15 cellular contexts compared by ENCODE assay signal in the genomic region with DNA sequence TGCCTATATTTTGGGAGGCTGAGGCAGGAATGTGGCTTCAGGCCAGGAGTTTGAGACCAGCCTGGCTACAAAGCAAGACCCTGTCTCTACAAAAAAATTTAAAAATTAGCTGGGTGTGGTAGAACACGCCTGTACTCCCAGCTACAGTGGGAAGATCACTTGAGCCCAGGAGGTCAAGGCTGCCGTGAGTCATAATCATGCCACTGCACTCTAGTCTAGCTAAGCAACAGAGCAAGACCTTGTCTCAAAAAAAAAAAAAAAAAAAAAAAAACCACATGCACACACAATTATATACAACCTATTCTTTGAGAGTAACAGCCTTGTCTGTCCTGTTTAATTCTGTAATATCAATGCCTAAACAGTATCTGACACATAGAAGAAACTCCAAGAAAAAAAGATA. TPM values are rescaled to one million over a fixed set of nuclear protein-coding genes. Genes with fewer than 3 reads are reported as not detected.
DNase-seq lines count a peak whose midpoint lies in the region; ATAC-seq and TF ChIP-seq lines count a peak whose summit lies in the region.
"Had no signal": no experiment of that assay in that cellular context is flagged by ENCODE, and none has a peak within 500 bp of the region (broad histone marks: within the 10 kb centered on the region; RNA-seq: fewer than 3 reads in every experiment).

No MANE protein-coding gene starts in this region.

- H3K4me1 Mint-ChIP-seq in WTC11, result no peaks in the 10 kb centered on the region
- H3K4me1 Mint-ChIP-seq: activated B cell treated with CpG ODN at 0.5 μM for 24 hours had no signal

- no peak overlapping the region for H3K4me3 Mint-ChIP-seq in WTC11
- H3K4me3 Mint-ChIP-seq: activated B cell treated with CpG ODN at 0.5 μM for 24 hours had no signal

- no peaks in the 10 kb centered on the region for H3K27me3 Mint-ChIP-seq in WTC11 (ENCODE audit: low read depth)
- H3K27me3 Mint-ChIP-seq: activated B cell treated with CpG ODN at 0.5 μM for 24 hours had no signal

- H3K9me3 Mint-ChIP-seq in WTC11, result no peaks in the 10 kb centered on the region
- H3K9me3 Mint-ChIP-seq: activated B cell treated with CpG ODN at 0.5 μM for 24 hours; activated naive CD4-positive, alpha-beta T cell treated with anti-CD3 and anti-CD28 coated beads, Interleukin-2, amount 50 U/mL, for 72 hours had no signal

- in situ Hi-C loops in astrocyte of the spinal cord (cut with HindIII; ENCODE audit: low sequenced_read_pairs), result no loop called here

- DNase-seq in A172 (ENCODE audit: low spot score) (peak; percentile 74), HS-27A (ENCODE audit: low read depth) (peak; percentile 12), astrocyte of the spinal cord (ENCODE audit: low read depth, low spot score) (peak; percentile 32), glomerular visceral epithelial cell (ENCODE audit: extremely low spot score) (peak; percentile 79), coronary artery (ENCODE audit: low spot score) (no peak), WTC11 (ENCODE audit: low spot score) (no peak), DMS 273 treated with DMSO at 0.1 percent for 48 hours (lab: John Stamatoyannopoulos, UW) (no peak)
- DNase-seq: activated B cell treated with CpG ODN at 0.5 μM for 24 hours; activated CD8-positive, alpha-beta memory T cell treated with anti-CD3 and anti-CD28 coated beads, Interleukin-2, amount 50 U/mL, for 4 hours; NCI-H1092 had no signal

- H3K27ac ChIP-seq in coronary artery, result no peak overlapping the region
- H3K27ac ChIP-seq: parathyroid adenoma had no signal

- H3K4me3 ChIP-seq in astrocyte of the spinal cord (ENCODE audit: low read depth, low read length) (no peak overlapping the region), coronary artery (no peak overlapping the region)

- no peak for ATAC-seq in WTC11
- no peak for ATAC-seq in HG03139 (IDR thresholded peaks at IDR 0.05; ENCODE audit: unreplicated experiment)
- ATAC-seq: activated naive CD4-positive, alpha-beta T cell treated with anti-CD3 and anti-CD28 coated beads, Interleukin-2, amount 50 U/mL, for 72 hours had no signal

- H3K27ac Mint-ChIP-seq in WTC11, result no peak overlapping the region
- H3K27ac Mint-ChIP-seq: activated B cell treated with CpG ODN at 0.5 μM for 24 hours; activated naive CD4-positive, alpha-beta T cell treated with anti-CD3 and anti-CD28 coated beads, Interleukin-2, amount 50 U/mL, for 72 hours had no signal

- POLR2A ChIA-PET in WTC11 (lab: Charles Lee), result no interaction called here

- TF ChIP-seq CTCF in astrocyte of the spinal cord (IDR thresholded peaks at IDR 0.05; ENCODE audit: low read depth, low read length) (no peak), coronary artery (IDR thresholded peaks at IDR 0.05) (no peak), WTC11 (IDR thresholded peaks at IDR 0.05) (no peak)

- H3K36me3 Mint-ChIP-seq in WTC11, result peaks cover 60% of the 10 kb centered on the region
- H3K36me3 Mint-ChIP-seq: activated naive CD4-positive, alpha-beta T cell treated with anti-CD3 and anti-CD28 coated beads, Interleukin-2, amount 50 U/mL, for 72 hours had no signal

- CTCF ChIA-PET in WTC11 (lab: Charles Lee), result interaction anchor here (0.6 to 3.5 kb wide), 3 partner anchors 86 to 377 kb away, joined by 3 to 19 read pairs (median 6); no protein-coding TSS in a partner anchor

TF ChIP-seq in WTC11, 78 proteins besides CTCF, POLR2A, EP300 and RAD21:
- TF ChIP-seq ZNF396 (CRISPR knock-in tag; IDR thresholded peaks at IDR 0.05; ENCODE audit: borderline replicate concordance) (no peak), NFATC4 (CRISPR knock-in tag; IDR thresholded peaks at IDR 0.05) (no peak), ZNF219 (CRISPR knock-in tag; IDR thresholded peaks at IDR 0.05; ENCODE audit: borderline replicate concordance) (no peak), ATF1 (CRISPR knock-in tag; IDR thresholded peaks at IDR 0.05) (no peak), TEAD1 (CRISPR knock-in tag; IDR thresholded peaks at IDR 0.05) (no peak), ZNF138 (CRISPR knock-in tag; conservative IDR thresholded peaks at IDR 0.05) (no peak), FOXP1 (CRISPR knock-in tag; IDR thresholded peaks at IDR 0.05; ENCODE audit: borderline replicate concordance) (no peak)
- TF ChIP-seq, protein P1, sequence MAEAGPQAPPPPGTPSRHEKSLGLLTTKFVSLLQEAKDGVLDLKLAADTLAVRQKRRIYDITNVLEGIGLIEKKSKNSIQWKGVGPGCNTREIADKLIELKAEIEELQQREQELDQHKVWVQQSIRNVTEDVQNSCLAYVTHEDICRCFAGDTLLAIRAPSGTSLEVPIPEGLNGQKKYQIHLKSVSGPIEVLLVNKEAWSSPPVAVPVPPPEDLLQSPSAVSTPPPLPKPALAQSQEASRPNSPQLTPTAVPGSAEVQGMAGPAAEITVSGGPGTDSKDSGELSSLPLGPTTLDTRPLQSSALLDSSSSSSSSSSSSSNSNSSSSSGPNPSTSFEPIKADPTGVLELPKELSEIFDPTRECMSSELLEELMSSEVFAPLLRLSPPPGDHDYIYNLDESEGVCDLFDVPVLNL (CRISPR knock-in tag; IDR thresholded peaks at IDR 0.05; ENCODE audit: borderline replicate concordance, low read depth), result no peak
- TF ChIP-seq, protein P2, sequence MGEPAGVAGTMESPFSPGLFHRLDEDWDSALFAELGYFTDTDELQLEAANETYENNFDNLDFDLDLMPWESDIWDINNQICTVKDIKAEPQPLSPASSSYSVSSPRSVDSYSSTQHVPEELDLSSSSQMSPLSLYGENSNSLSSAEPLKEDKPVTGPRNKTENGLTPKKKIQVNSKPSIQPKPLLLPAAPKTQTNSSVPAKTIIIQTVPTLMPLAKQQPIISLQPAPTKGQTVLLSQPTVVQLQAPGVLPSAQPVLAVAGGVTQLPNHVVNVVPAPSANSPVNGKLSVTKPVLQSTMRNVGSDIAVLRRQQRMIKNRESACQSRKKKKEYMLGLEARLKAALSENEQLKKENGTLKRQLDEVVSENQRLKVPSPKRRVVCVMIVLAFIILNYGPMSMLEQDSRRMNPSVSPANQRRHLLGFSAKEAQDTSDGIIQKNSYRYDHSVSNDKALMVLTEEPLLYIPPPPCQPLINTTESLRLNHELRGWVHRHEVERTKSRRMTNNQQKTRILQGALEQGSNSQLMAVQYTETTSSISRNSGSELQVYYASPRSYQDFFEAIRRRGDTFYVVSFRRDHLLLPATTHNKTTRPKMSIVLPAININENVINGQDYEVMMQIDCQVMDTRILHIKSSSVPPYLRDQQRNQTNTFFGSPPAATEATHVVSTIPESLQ (CRISPR knock-in tag; IDR thresholded peaks at IDR 0.05), result no peak
- TF ChIP-seq, protein P3, sequence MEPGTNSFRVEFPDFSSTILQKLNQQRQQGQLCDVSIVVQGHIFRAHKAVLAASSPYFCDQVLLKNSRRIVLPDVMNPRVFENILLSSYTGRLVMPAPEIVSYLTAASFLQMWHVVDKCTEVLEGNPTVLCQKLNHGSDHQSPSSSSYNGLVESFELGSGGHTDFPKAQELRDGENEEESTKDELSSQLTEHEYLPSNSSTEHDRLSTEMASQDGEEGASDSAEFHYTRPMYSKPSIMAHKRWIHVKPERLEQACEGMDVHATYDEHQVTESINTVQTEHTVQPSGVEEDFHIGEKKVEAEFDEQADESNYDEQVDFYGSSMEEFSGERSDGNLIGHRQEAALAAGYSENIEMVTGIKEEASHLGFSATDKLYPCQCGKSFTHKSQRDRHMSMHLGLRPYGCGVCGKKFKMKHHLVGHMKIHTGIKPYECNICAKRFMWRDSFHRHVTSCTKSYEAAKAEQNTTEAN (CRISPR knock-in tag; IDR thresholded peaks at IDR 0.05), result no peak
- TF ChIP-seq, protein P4, sequence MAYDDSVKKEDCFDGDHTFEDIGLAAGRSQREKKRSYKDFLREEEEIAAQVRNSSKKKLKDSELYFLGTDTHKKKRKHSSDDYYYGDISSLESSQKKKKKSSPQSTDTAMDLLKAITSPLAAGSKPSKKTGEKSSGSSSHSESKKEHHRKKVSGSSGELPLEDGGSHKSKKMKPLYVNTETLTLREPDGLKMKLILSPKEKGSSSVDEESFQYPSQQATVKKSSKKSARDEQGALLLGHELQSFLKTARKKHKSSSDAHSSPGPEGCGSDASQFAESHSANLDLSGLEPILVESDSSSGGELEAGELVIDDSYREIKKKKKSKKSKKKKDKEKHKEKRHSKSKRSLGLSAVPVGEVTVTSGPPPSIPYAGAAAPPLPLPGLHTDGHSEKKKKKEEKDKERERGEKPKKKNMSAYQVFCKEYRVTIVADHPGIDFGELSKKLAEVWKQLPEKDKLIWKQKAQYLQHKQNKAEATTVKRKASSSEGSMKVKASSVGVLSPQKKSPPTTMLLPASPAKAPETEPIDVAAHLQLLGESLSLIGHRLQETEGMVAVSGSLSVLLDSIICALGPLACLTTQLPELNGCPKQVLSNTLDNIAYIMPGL (CRISPR knock-in tag; IDR thresholded peaks at IDR 0.05), result no peak

RNA-seq across cellular contexts. Expression of a gene that starts 15.1 kb away (rescaled TPM):
- 39.7 and 40.4 TPM in 2 replicates for total RNA-seq in A172 (2014; rRNA removed; shearing (Covaris generic))
- total RNA-seq in WTC11 (2021), result 37.9 to 43.3 TPM (median 39.8 TPM) in 3 replicates

RNA-seq across cellular contexts. Expression of a gene that starts 38.4 kb away (rescaled TPM):
- total RNA-seq in A172 (2014; rRNA removed; shearing (Covaris generic)), result 35.5 and 37.0 TPM in 2 replicates
- 48.0 to 50.1 TPM (median 48.7 TPM) in 3 replicates for total RNA-seq in WTC11 (2021)

RNA-seq across cellular contexts. Expression of a gene that starts 39.7 kb away (rescaled TPM):
- total RNA-seq in A172 (2014; rRNA removed; shearing (Covaris generic)), result not detected in 2 replicates
- total RNA-seq in WTC11 (2021), result 19.9 to 24.9 TPM (median 23.0 TPM) in 3 replicates

RNA-seq across cellular contexts. Expression of a gene that starts 54.6 kb away (rescaled TPM):
- total RNA-seq in A172 (2014; rRNA removed; shearing (Covaris generic)), result not detected in 2 replicates
- 0.02 to 0.09 TPM (median 0.09 TPM) in 3 replicates for total RNA-seq in WTC11 (2021)
- total RNA-seq: A673, HT-29 had no signal

Comparison
In these comparisons a context has a peak if more than half of its experiments do, and no peak if none do; other contexts are left out.
1. DNase-seq: peak in A172 (single experiment), HS-27A (single experiment), astrocyte of the spinal cord (single experiment) and glomerular visceral epithelial cell (single experiment); none in coronary artery (single experiment), WTC11 (single experiment) and DMS 273 treated with DMSO at 0.1 percent for 48 hours (single experiment).
2. RNA of a gene that starts 39.7 kb away (total RNA-seq): 19.9 to 24.9 TPM in WTC11; not detected in A172; every median in the first group is over 10 times any median in the second.